13 cellular contexts compared by ENCODE assay signal in the genomic region with DNA sequence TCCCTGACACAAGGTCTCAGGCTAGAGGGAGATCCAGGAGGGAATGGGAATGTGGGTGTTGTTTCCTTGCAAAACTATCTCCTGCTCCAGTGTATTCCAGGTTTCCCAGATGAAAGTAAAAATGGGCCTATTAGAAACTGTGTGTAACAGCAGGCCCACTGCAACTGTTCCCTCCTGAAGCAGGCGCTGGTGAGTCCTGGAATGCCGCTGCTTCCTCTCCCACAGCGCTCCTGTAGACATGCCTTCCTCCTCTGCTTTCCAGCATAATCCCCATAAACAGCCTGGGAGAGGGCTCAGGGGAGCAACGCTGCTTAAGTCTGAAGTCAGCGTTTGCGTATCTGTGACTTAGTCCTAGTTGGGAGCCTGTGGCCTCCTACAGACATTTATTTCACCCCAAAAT.
A peak's percentile ranks its signal among the peaks of the same experiment; 100 is the strongest.
DNase-seq lines count a peak whose midpoint lies in the region; FAIRE-seq and TF ChIP-seq lines count a peak whose summit lies in the region.
"Had no signal": no experiment of that assay in that cellular context is flagged by ENCODE, and none has a peak within 500 bp of the region (broad histone marks: within the 10 kb centered on the region; RNA-seq: fewer than 3 reads in every experiment).

No MANE protein-coding gene starts in this region.

- POLR2A ChIA-PET in H1 (lab: Charles Lee; ENCODE audit: partially characterized antibody), result no interaction called here

- TF ChIP-seq RAD21 in H1 (IDR thresholded peaks at IDR 0.05 in 1 of 2, conservative IDR thresholded peaks at IDR 0.05 in 1 of 2; ENCODE audit: low read depth in 2 of 2, low read length in 2 of 2), result peak; percentile 42 to 52

- H3K23ac ChIP-seq in H9 (ENCODE audit: insufficient read length, low read depth, low read length) (no peak overlapping the region), H1 (ENCODE audit: insufficient read length) (no peak overlapping the region)

- peak; percentile 78 for FAIRE-seq in H1 (lab: Jason Lieb, UNC)
- FAIRE-seq: K562 had no signal

- H2AFZ ChIP-seq in H9 (ENCODE audit: low read length) (no peak overlapping the region), H1 (ENCODE audit: low read length) (peak overlapping the region; percentile 93; the same call in 1 of the 2 replicates)

- TF ChIP-seq POLR2A in H1 (IDR thresholded peaks at IDR 0.05; ENCODE audit: control extremely low read depth in 1 of 2, low read depth in 2 of 2, low read length in 2 of 2) (no peak), sigmoid colon (IDR thresholded peaks at IDR 0.05) (no peak)

- WGBS in H9 (ENCODE audit: extremely low coverage, insufficient read length, low lambda C conversion rate), result no CpG with 5 or more reads among the region's 6 CpGs
- 29% methylated on average over 6 of the region's 6 CpGs; no CpG with 5 or more reads in 1 of the 2 experiments for WGBS in H1 (ENCODE audit: extremely low coverage in 1 of 2, insufficient coverage in 1 of 2, insufficient read length in 1 of 2, insufficient replicate concordance in 2 of 2, low coverage in 1 of 2, low lambda C conversion rate in 2 of 2, missing lambda C conversion rate in 1 of 2), 2 experiments
- WGBS in sigmoid colon, 2 donors, result 93 to 94% methylated on average over 6 of the region's 6 CpGs

- no peak overlapping the region for H4K8ac ChIP-seq in H9 (replicated peaks; ENCODE audit: insufficient read length, low read depth, low read length)
- no peak overlapping the region for H4K8ac ChIP-seq in H1 (ENCODE audit: extremely low read depth, insufficient read depth, low read length)

- no peaks in the 10 kb centered on the region; the same call in 1 of the 2 replicates for H3K27me3 Mint-ChIP-seq in H9 (ENCODE audit: low read depth)

- CTCF ChIA-PET in H1 (lab: Charles Lee; ENCODE audit: partially characterized antibody), result interaction anchor here (1.0 to 2.0 kb wide), 5 partner anchors 9 to 95 kb away, joined by 3 to 5 read pairs (median 4); no protein-coding TSS in a partner anchor

- no peak overlapping the region for H2BK5ac ChIP-seq in H9 (ENCODE audit: insufficient read length, low read length)
- 0 out of 2 replicates have a peak overlapping the region, but pooled peaks have one; percentile 8 for H2BK5ac ChIP-seq in H1 (ENCODE audit: low read depth, low read length)

- no peaks in the 10 kb centered on the region for H3K36me3 ChIP-seq in H1 (ENCODE audit: control insufficient read depth in 2 of 4, insufficient read depth in 4 of 4, low read length in 3 of 4)
- no peaks in the 10 kb centered on the region for H3K36me3 ChIP-seq in sigmoid colon
- H3K36me3 ChIP-seq: Peyer's patch had no signal

- H3K9ac ChIP-seq in H9 (ENCODE audit: extremely low read depth, insufficient read length, low read length) (no peak overlapping the region), H1 (replicated peaks in 1 of 4; ENCODE audit: extremely low read depth in 1 of 4, low read depth in 3 of 4, low read length in 3 of 4) (no peak overlapping the region)
- H3K9ac ChIP-seq: SK-N-SH had no signal

- peak overlapping the region; percentile 28 to 78 (median 71); a peak in 5 of 7 replicates for H3K27ac Mint-ChIP-seq in H9

- H3K79me2 ChIP-seq in H9 (ENCODE audit: insufficient read depth, low read length) (no peaks in the 10 kb centered on the region), H1 (ENCODE audit: control insufficient read depth in 1 of 2, insufficient read depth in 2 of 2, low read length in 2 of 2) (no peaks in the 10 kb centered on the region)

- H2BK15ac ChIP-seq in H9 (ENCODE audit: low read depth, low read length), result no peak overlapping the region
- no peak overlapping the region for H2BK15ac ChIP-seq in H1 (ENCODE audit: low read length)

- no peak overlapping the region for H3K27ac ChIP-seq in H9 (ENCODE audit: insufficient read length, low read depth, low read length)
- H3K27ac ChIP-seq in H1 (ENCODE audit: low read depth, low read length), result no peak overlapping the region
- H3K27ac ChIP-seq in sigmoid colon, result no peak overlapping the region
- H3K27ac ChIP-seq: Peyer's patch had no signal

- H4K91ac ChIP-seq in H9 (ENCODE audit: insufficient read length, low read depth, low read length) (no peak overlapping the region), H1 (replicated peaks; ENCODE audit: insufficient read length, low read length) (no peak overlapping the region)

- no peak overlapping the region for H3T11ph ChIP-seq in H9 (ENCODE audit: low read length)

- intact Hi-C loops in sigmoid colon (cut with DNase I), result no loop called here

- H2AK5ac ChIP-seq in H9 (ENCODE audit: insufficient read length, low read length) (no peak overlapping the region), H1 (ENCODE audit: low read depth, low read length) (no peak overlapping the region; the same call in 1 of the 2 replicates)

- H3K9me3 ChIP-seq in H9 (ENCODE audit: control insufficient read depth, low read depth, low read length) (no peaks in the 10 kb centered on the region), H1 (ENCODE audit: insufficient read depth in 2 of 2, low read depth in 1 of 2, low read length in 1 of 2) (no peaks in the 10 kb centered on the region), sigmoid colon (no peaks in the 10 kb centered on the region)
- H3K9me3 ChIP-seq: Peyer's patch, SK-N-SH had no signal

- H3K56ac ChIP-seq in H9 (ENCODE audit: insufficient read length, low read depth, low read length) (no peak overlapping the region), H1 (replicated peaks; ENCODE audit: insufficient read length, low read depth, low read length) (no peak overlapping the region)

- no peak overlapping the region for H3K4me3 ChIP-seq in H1 (ENCODE audit: extremely low read depth in 1 of 4, insufficient read depth in 2 of 4, low read depth in 3 of 4, low read length in 4 of 4)
- H3K4me3 ChIP-seq in sigmoid colon, result no peak overlapping the region
- H3K4me3 ChIP-seq: K562, Peyer's patch had no signal

- H3K18ac ChIP-seq in H9 (ENCODE audit: insufficient read length, low read depth, low read length) (no peak overlapping the region), H1 (ENCODE audit: extremely low read depth, low read length) (peak overlapping the region; percentile 75; the same call in 1 of the 2 replicates)

- H2BK12ac ChIP-seq in H9 (ENCODE audit: insufficient read length, low read depth, low read length) (no peak overlapping the region), H1 (ENCODE audit: low read depth, low read length) (no peak overlapping the region)

- DNase-seq in H9 (peak; percentile 74), H1 (ENCODE audit: low read depth in 1 of 2, low spot score in 2 of 2) (no peak), iPS-NIHi7 (ENCODE audit: extremely low spot score) (peak; percentile 78), sigmoid colon (peak; percentile 14), SHP77 (lab: John Stamatoyannopoulos, UW) (no peak), NCI-H2107 (lab: John Stamatoyannopoulos, UW) (no peak), NCI-H2081 (lab: John Stamatoyannopoulos, UW) (no peak)
- DNase-seq: COR-L47, NCI-H1417 treated with DMSO at 0.1 percent for 48 hours, NCI-H510A, Peyer's patch, SK-N-SH had no signal

- H2BK120ac ChIP-seq in H9 (ENCODE audit: low read depth, low read length, poor library complexity, severe bottlenecking) (no peak overlapping the region), H1 (replicated peaks; ENCODE audit: low read depth, low read length) (no peak overlapping the region)

- H4K5ac ChIP-seq in H9 (ENCODE audit: insufficient read length, low read depth, low read length), result no peak overlapping the region
- H4K5ac ChIP-seq in H1 (ENCODE audit: insufficient read length, low read depth, low read length), result no peak overlapping the region

- H3K9me3 Mint-ChIP-seq in H9, result no peaks in the 10 kb centered on the region

- H3K36me3 Mint-ChIP-seq in H9 (ENCODE audit: insufficient read depth in 1 of 3, low read depth in 3 of 3), result peaks cover 0 to 4% (median 0%) of the 10 kb centered on the region in 3 experiments; a peak in 1 of 7 replicates

- H4K20me1 ChIP-seq in H9 (ENCODE audit: control insufficient read depth, insufficient read depth, insufficient read length) (no peaks in the 10 kb centered on the region), H1 (replicated peaks in 1 of 2; ENCODE audit: control insufficient read depth in 1 of 2, insufficient read depth in 2 of 2, low read length in 2 of 2) (no peaks in the 10 kb centered on the region)

- H3K79me1 ChIP-seq in H9 (ENCODE audit: insufficient read depth, low read depth, low read length, poor library complexity, severe bottlenecking) (no peaks in the 10 kb centered on the region), H1 (ENCODE audit: low read depth, low read length) (no peaks in the 10 kb centered on the region)

- H3K14ac ChIP-seq in H9 (ENCODE audit: insufficient read depth, low read length) (no peak overlapping the region), H1 (ENCODE audit: insufficient read length) (no peak overlapping the region)

- H2BK20ac ChIP-seq in H9 (ENCODE audit: low read depth, low read length, poor library complexity, severe bottlenecking), result no peak overlapping the region
- no peak overlapping the region for H2BK20ac ChIP-seq in H1 (ENCODE audit: low read length)

- H3K23me2 ChIP-seq in H9 (ENCODE audit: insufficient read length, low read depth, low read length, poor library complexity, severe bottlenecking) (no peaks in the 10 kb centered on the region), H1 (ENCODE audit: low read depth, low read length) (no peaks in the 10 kb centered on the region)

- H3K4me2 ChIP-seq in H9 (ENCODE audit: insufficient read depth, insufficient read length, low read length) (no peak overlapping the region), H1 (ENCODE audit: insufficient read depth in 1 of 2, low read depth in 2 of 2, low read length in 2 of 2) (no peak overlapping the region)
- H3K4me2 ChIP-seq: SK-N-SH had no signal

- no peak for TF ChIP-seq EP300 in H1 (IDR thresholded peaks at IDR 0.05; ENCODE audit: borderline replicate concordance in 1 of 2, low read depth in 2 of 2, low read length in 2 of 2)
- TF ChIP-seq EP300 in sigmoid colon (IDR thresholded peaks at IDR 0.05), result no peak

- H3K4me1 ChIP-seq in H9 (ENCODE audit: insufficient read depth, low read length), result peaks cover 8% of the 10 kb centered on the region; the same call in 1 of the 2 replicates
- H3K4me1 ChIP-seq in H1 (replicated peaks in 1 of 4; ENCODE audit: control insufficient read depth in 3 of 4, insufficient read depth in 4 of 4, low read length in 3 of 4), result peaks cover 0 to 26% (median 9%) of the 10 kb centered on the region in 4 experiments
- no peaks in the 10 kb centered on the region for H3K4me1 ChIP-seq in sigmoid colon
- H3K4me1 ChIP-seq: Peyer's patch had no signal

- H3K4me3 Mint-ChIP-seq in H9, result no peak overlapping the region

- H3K4ac ChIP-seq in H9 (ENCODE audit: low read depth, low read length) (no peak overlapping the region), H1 (replicated peaks; ENCODE audit: insufficient read length, low read depth, low read length) (no peak overlapping the region)

- H3K27me3 ChIP-seq in H9 (ENCODE audit: insufficient read depth, low read length) (no peaks in the 10 kb centered on the region), H1 (replicated peaks in 1 of 4; ENCODE audit: control insufficient read depth in 3 of 4, extremely low read depth in 1 of 4, insufficient read depth in 3 of 4, low read length in 3 of 4) (no peaks in the 10 kb centered on the region), sigmoid colon (no peaks in the 10 kb centered on the region)
- H3K27me3 ChIP-seq: Peyer's patch had no signal

- TF ChIP-seq CTCF in H9 (conservative IDR thresholded peaks at IDR 0.05) (peak; percentile 63), H1 (IDR thresholded peaks at IDR 0.05; ENCODE audit: control extremely low read depth in 1 of 3, insufficient read depth in 1 of 3, low read depth in 1 of 3, low read length in 3 of 3) (peak; percentile 51 to 76 (median 63)), sigmoid colon (IDR thresholded peaks at IDR 0.05) (no peak)

- H3K4me1 Mint-ChIP-seq in H9, result peaks cover 39 to 41% of the 10 kb centered on the region in 2 experiments

Comparison
In these comparisons a context has a peak if more than half of its experiments do, and no peak if none do; other contexts are left out.
1. DNase-seq: peak in H9 (single experiment), iPS-NIHi7 (single experiment) and sigmoid colon (single experiment); none in H1 (0 of 2), SHP77 (0 of 2), NCI-H2107 (single experiment) and NCI-H2081 (0 of 2).
2. CTCF ChIP-seq: peak in H9 (single experiment) and H1 (3 of 3); none in sigmoid colon (0 of 4).